9 cellular contexts compared by ENCODE assay signal in genomic region chr15:62125763-62126162, GRCh38. TPM values are rescaled to one million over a fixed set of nuclear protein-coding genes. Genes with fewer than 3 reads are reported as not detected.
DNase-seq lines count a peak whose midpoint lies in the region; ATAC-seq and TF ChIP-seq lines count a peak whose summit lies in the region.
"Had no signal": no experiment of that assay in that cellular context is flagged by ENCODE, and none has a peak within 500 bp of the region (broad histone marks: within the 10 kb centered on the region; RNA-seq: fewer than 3 reads in every experiment).

No MANE protein-coding gene starts in this region.

- no peaks in the 10 kb centered on the region for H3K9me2 ChIP-seq in hepatocyte (replicated peaks; ENCODE audit: insufficient read depth)

- TF ChIP-seq POLR2A in tibial nerve (IDR thresholded peaks at IDR 0.05): no peak

- H3K4me1 ChIP-seq in hepatocyte (ENCODE audit: insufficient read depth) (peaks cover 10% of the 10 kb centered on the region), tibial nerve (no peaks in the 10 kb centered on the region)

- ATAC-seq in GM21576 (IDR thresholded peaks at IDR 0.05; ENCODE audit: unreplicated experiment): no peak

- H3K9me3 ChIP-seq in MG63 (peaks cover 6% of the 10 kb centered on the region), hepatocyte (ENCODE audit: low read depth) (no peaks in the 10 kb centered on the region), tibial nerve (no peaks in the 10 kb centered on the region)

- no peaks in the 10 kb centered on the region for H4K20me1 ChIP-seq in hepatocyte (ENCODE audit: insufficient read depth, poor library complexity, severe bottlenecking)

- TF ChIP-seq CTCF in BJ (IDR thresholded peaks at IDR 0.05; ENCODE audit: insufficient read depth, low read depth, low read length): peak; percentile 60
- TF ChIP-seq CTCF in hepatocyte (IDR thresholded peaks at IDR 0.05; ENCODE audit: poor library complexity): peak; percentile 35
- TF ChIP-seq CTCF in tibial nerve (IDR thresholded peaks at IDR 0.05): peak in 2 of 5 experiments; percentile 13 to 31

- CTCF ChIA-PET in BJ (lab: Yijun Ruan, JAX): interaction anchor here (0.9 to 2.4 kb wide), 8 partner anchors 12 to 191 kb away, joined by 3 to 14 read pairs (median 4); partner anchors contain the start of gene VPS13C

- H3K27ac ChIP-seq in hepatocyte (no peak overlapping the region), tibial nerve (no peak overlapping the region)

- POLR2A ChIA-PET in BJ (lab: Charles Lee): no interaction called here

- H2AFZ ChIP-seq in hepatocyte: no peak overlapping the region

- no peaks in the 10 kb centered on the region for H3K79me2 ChIP-seq in hepatocyte

- no peaks in the 10 kb centered on the region for H3K36me3 ChIP-seq in BJ (ENCODE audit: control insufficient read depth, insufficient read depth, low read length)
- H3K36me3 ChIP-seq in MG63: no peaks in the 10 kb centered on the region
- H3K36me3 ChIP-seq in hepatocyte (replicated peaks; ENCODE audit: insufficient read depth, low read depth): no peaks in the 10 kb centered on the region
- no peaks in the 10 kb centered on the region for H3K36me3 ChIP-seq in tibial nerve

- H3K4me2 ChIP-seq in hepatocyte: no peak overlapping the region

- H3K4me3 ChIP-seq in BJ (ENCODE audit: low read depth, low read length) (no peak overlapping the region), MG63 (no peak overlapping the region), hepatocyte (no peak overlapping the region), tibial nerve (no peak overlapping the region)

- no peak for DNase-seq in BJ (ENCODE audit: low read depth)
- peak; percentile 35 for DNase-seq in MG63
- DNase-seq in SK-N-DZ (ENCODE audit: low spot score): peak; percentile 38
- peak; percentile 47 for DNase-seq in hepatocyte (ENCODE audit: low spot score)
- DNase-seq in tibial nerve (ENCODE audit: low spot score in 2 of 2): no peak
- DNase-seq in occipital lobe (lab: John Stamatoyannopoulos, UW): no peak
- no peak for DNase-seq in activated CD4-positive, alpha-beta T cell treated with anti-CD3 and anti-CD28 coated beads for 1 hour
- DNase-seq: activated naive CD8-positive, alpha-beta T cell treated with anti-CD3 and anti-CD28 coated beads, Interleukin-2, amount 10 ng/mL, durations not matched to agents 7 days and 5 days had no signal

- TF ChIP-seq EP300 in tibial nerve (IDR thresholded peaks at IDR 0.05): no peak

- WGBS in hepatocyte (ENCODE audit: low lambda C conversion rate, missing lambda C conversion rate): 49% methylated on average over 2 of the region's 2 CpGs
- WGBS in tibial nerve, 2 donors: 15% methylated on average over 2 of the region's 2 CpGs

- no peaks in the 10 kb centered on the region for H3K27me3 ChIP-seq in BJ (ENCODE audit: control insufficient read depth, insufficient read depth, low read length)
- H3K27me3 ChIP-seq in MG63: no peaks in the 10 kb centered on the region
- no peaks in the 10 kb centered on the region for H3K27me3 ChIP-seq in hepatocyte
- no peaks in the 10 kb centered on the region for H3K27me3 ChIP-seq in tibial nerve

RNA-seq across cellular contexts. Expression of gene C2CD4B, which starts 39.3 kb away (rescaled TPM):
- polyA plus RNA-seq in BJ (2011; rRNA removed): not detected in 2 replicates
- not detected in 2 replicates for polyA minus RNA-seq in BJ (2011; rRNA and poly(A)+ RNA removed)
- not detected in 2 replicates for total RNA-seq in MG63 (2014; rRNA removed; shearing (Covaris generic); ENCODE audit: low replicate concordance)
- 0.38 TPM in 1 of 2 replicates, not detected in the other for polyA plus RNA-seq in SK-N-DZ (2014; cell fraction: cytosol; rRNA removed)
- polyA plus RNA-seq in SK-N-DZ (2014; cell fraction: nucleus; rRNA removed): 0.88 TPM in 1 of 2 replicates, not detected in the other
- total RNA-seq in hepatocyte: 1.0 and 2.0 TPM in 2 replicates
- 2.6 and 6.2 TPM in 2 replicates for polyA plus RNA-seq in hepatocyte
- total RNA-seq in tibial nerve: 1 to 10 TPM; 1.8 to 5.5 (median 3.0) TPM
- 0.94 TPM for total RNA-seq in occipital lobe
- total RNA-seq: activated naive CD8-positive, alpha-beta T cell treated with anti-CD3 and anti-CD28 coated beads, Interleukin-2, amount 10 ng/mL, durations not matched to agents 7 days and 5 days had no signal

RNA-seq across cellular contexts. Expression of gene C2CD4A, which starts 59.0 kb away (rescaled TPM):
- not detected in 2 replicates for polyA plus RNA-seq in BJ (2011; rRNA removed)
- not detected in 2 replicates for polyA minus RNA-seq in BJ (2011; rRNA and poly(A)+ RNA removed)
- not detected in 2 replicates for total RNA-seq in MG63 (2014; rRNA removed; shearing (Covaris generic); ENCODE audit: low replicate concordance)
- polyA plus RNA-seq in SK-N-DZ (2014; cell fraction: cytosol; rRNA removed): 0.30 TPM in 1 of 2 replicates, not detected in the other
- 0.20 TPM in 1 of 2 replicates, not detected in the other for polyA plus RNA-seq in SK-N-DZ (2014; cell fraction: nucleus; rRNA removed)
- total RNA-seq in hepatocyte: 0.12 and 0.13 TPM in 2 replicates
- 0.57 and 0.60 TPM in 2 replicates for polyA plus RNA-seq in hepatocyte
- under 1 TPM in 2 of 4 donors, not detected in 2; under 0.01 to 0.30 TPM for total RNA-seq in tibial nerve
- 0.16 TPM for total RNA-seq in occipital lobe
- total RNA-seq: activated naive CD8-positive, alpha-beta T cell treated with anti-CD3 and anti-CD28 coated beads, Interleukin-2, amount 10 ng/mL, durations not matched to agents 7 days and 5 days had no signal

Comparison
In these comparisons a context has a peak if more than half of its experiments do, and no peak if none do; other contexts are left out.
1. DNase-seq: peak in MG63 (single experiment), SK-N-DZ (single experiment) and hepatocyte (single experiment); none in BJ (single experiment), tibial nerve (0 of 2), occipital lobe (single experiment) and activated CD4-positive, alpha-beta T cell treated with anti-CD3 and anti-CD28 coated beads for 1 hour (single experiment).